Comparison of ENCODE assay signal across 1 cellular context in the genomic region with DNA sequence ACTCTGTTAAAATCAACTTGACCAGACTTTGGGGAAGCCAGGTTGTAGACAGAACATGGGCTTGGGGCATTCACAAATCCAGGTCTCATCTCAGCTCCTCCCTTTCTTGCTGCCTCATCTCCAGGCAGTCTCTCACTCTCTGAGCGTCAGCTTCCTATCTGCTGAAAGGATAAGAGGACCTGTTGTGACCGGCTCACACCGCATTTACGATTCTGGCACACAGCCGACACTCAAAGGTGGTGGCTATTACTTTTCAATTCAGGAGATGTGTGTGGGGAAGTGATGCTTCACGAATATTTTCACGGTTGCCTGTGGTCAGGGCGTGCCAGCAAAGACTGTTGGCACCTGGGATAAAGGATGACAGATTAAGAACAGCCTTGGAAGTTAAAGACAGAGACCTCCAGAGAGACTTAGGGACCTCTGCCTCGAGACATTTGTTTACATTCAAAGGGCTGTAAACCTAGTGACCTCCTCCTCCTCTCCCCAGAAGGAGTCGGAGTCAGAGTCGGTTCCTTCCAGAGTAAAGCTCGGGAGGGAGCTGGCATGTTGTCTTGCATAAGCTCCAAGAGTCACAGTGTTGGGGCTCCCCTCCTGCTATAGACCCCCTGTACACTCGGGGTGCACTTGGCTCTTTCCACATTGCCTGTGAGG.
TF ChIP-seq lines count a peak whose summit lies in the region.

No MANE protein-coding gene starts in this region.

TF ChIP-seq in HEK293, 187 proteins besides CTCF, POLR2A, EP300 and RAD21 (continued from another document):
- no peak for TF ChIP-seq ZNF23 (tag by site-specific recombination; IDR thresholded peaks at IDR 0.05; ENCODE audit: borderline replicate concordance)
- no peak for TF ChIP-seq ZNF157 (tag by site-specific recombination; IDR thresholded peaks at IDR 0.05)
- peak; percentile 74 for TF ChIP-seq SCRT1 (tag by site-specific recombination; IDR thresholded peaks at IDR 0.05; ENCODE audit: borderline replicate concordance)
- TF ChIP-seq GFI1B (tag by site-specific recombination; IDR thresholded peaks at IDR 0.05) = no peak
- no peak for TF ChIP-seq ZNF433 (tag by site-specific recombination; IDR thresholded peaks at IDR 0.05; ENCODE audit: low read depth)
- no peak for TF ChIP-seq ZNF354C (tag by site-specific recombination; IDR thresholded peaks at IDR 0.05; ENCODE audit: borderline replicate concordance, low read depth)
- TF ChIP-seq, protein P1, sequence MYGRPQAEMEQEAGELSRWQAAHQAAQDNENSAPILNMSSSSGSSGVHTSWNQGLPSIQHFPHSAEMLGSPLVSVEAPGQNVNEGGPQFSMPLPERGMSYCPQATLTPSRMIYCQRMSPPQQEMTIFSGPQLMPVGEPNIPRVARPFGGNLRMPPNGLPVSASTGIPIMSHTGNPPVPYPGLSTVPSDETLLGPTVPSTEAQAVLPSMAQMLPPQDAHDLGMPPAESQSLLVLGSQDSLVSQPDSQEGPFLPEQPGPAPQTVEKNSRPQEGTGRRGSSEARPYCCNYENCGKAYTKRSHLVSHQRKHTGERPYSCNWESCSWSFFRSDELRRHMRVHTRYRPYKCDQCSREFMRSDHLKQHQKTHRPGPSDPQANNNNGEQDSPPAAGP (tag by site-specific recombination; IDR thresholded peaks at IDR 0.05) = no peak
- TF ChIP-seq, protein P2, sequence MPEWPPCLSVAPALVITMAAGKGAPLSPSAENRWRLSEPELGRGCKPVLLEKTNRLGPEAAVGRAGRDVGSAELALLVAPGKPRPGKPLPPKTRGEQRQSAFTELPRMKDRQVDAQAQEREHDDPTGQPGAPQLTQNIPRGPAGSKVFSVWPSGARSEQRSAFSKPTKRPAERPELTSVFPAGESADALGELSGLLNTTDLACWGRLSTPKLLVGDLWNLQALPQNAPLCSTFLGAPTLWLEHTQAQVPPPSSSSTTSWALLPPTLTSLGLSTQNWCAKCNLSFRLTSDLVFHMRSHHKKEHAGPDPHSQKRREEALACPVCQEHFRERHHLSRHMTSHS (tag by site-specific recombination; IDR thresholded peaks at IDR 0.05) = no peak
- no peak for TF ChIP-seq ZNF37A (tag by site-specific recombination; IDR thresholded peaks at IDR 0.05)
- no peak for TF ChIP-seq MZF1 (tag by site-specific recombination; IDR thresholded peaks at IDR 0.05; ENCODE audit: borderline replicate concordance)
- peak; percentile 92 for TF ChIP-seq SCRT2 (tag by site-specific recombination; IDR thresholded peaks at IDR 0.05)
- TF ChIP-seq ZFHX2 (tag by site-specific recombination; conservative IDR thresholded peaks at IDR 0.05) = no peak
- TF ChIP-seq ZNF366 (tag by site-specific recombination; conservative IDR thresholded peaks at IDR 0.05) = peak; percentile 27; the same call in 1 of the 2 replicates
- TF ChIP-seq ZNF416 (tag by site-specific recombination; IDR thresholded peaks at IDR 0.05) = no peak
- TF ChIP-seq ZNF426 (tag by site-specific recombination; IDR thresholded peaks at IDR 0.05) = no peak
- no peak for TF ChIP-seq MEIS1 (CRISPR knock-in tag; IDR thresholded peaks at IDR 0.05; ENCODE audit: borderline replicate concordance)
- TF ChIP-seq ZNF169 (tag by site-specific recombination; IDR thresholded peaks at IDR 0.05) = no peak
- no peak for TF ChIP-seq ZNF549 (tag by site-specific recombination; IDR thresholded peaks at IDR 0.05)
- TF ChIP-seq MYNN (tag by site-specific recombination; IDR thresholded peaks at IDR 0.05; ENCODE audit: borderline replicate concordance) = no peak
- no peak for TF ChIP-seq ZNF391 (tag by site-specific recombination; IDR thresholded peaks at IDR 0.05; ENCODE audit: borderline replicate concordance, low read depth)
- TF ChIP-seq REPIN1 (tag by site-specific recombination; IDR thresholded peaks at IDR 0.05; ENCODE audit: low read depth) = no peak
- no peak for TF ChIP-seq YY2 (tag by site-specific recombination; IDR thresholded peaks at IDR 0.05)
- no peak for TF ChIP-seq ZNF830 (tag by site-specific recombination; IDR thresholded peaks at IDR 0.05; ENCODE audit: low read depth)
- no peak for TF ChIP-seq ZNF223 (tag by site-specific recombination; IDR thresholded peaks at IDR 0.05)
- TF ChIP-seq ZNF629 (tag by site-specific recombination; IDR thresholded peaks at IDR 0.05) = no peak
- TF ChIP-seq RBAK (tag by site-specific recombination; IDR thresholded peaks at IDR 0.05) = no peak
- TF ChIP-seq ZNF266 (tag by site-specific recombination; IDR thresholded peaks at IDR 0.05; ENCODE audit: low read depth) = no peak
- no peak for TF ChIP-seq KLF16 (tag by site-specific recombination; IDR thresholded peaks at IDR 0.05)
- no peak for TF ChIP-seq ZBTB21 (tag by site-specific recombination; IDR thresholded peaks at IDR 0.05)
- TF ChIP-seq IKZF3 (tag by site-specific recombination; IDR thresholded peaks at IDR 0.05) = no peak
- TF ChIP-seq SETDB1 (IDR thresholded peaks at IDR 0.05; ENCODE audit: insufficient read length, low read length) = no peak
- TF ChIP-seq ZNF121 (tag by site-specific recombination; IDR thresholded peaks at IDR 0.05) = no peak
